1 cellular context compared by ENCODE assay signal in genomic region chr17:43720311-43721060, GRCh38.
TF ChIP-seq lines count a peak whose summit lies in the region.

No MANE protein-coding gene starts in this region.

TF ChIP-seq in HepG2, 621 proteins besides CTCF, POLR2A, EP300 and RAD21 (continued from another document and continues in another):
- TF ChIP-seq NR0B2 (CRISPR knock-in tag; IDR thresholded peaks at IDR 0.05) (peak; percentile 66; the same call in 1 of the 2 replicates), ZMYM4 (CRISPR knock-in tag; IDR thresholded peaks at IDR 0.05) (peak; percentile 57; the same call in 1 of the 2 replicates), ADNP (CRISPR knock-in tag; IDR thresholded peaks at IDR 0.05) (no peak), ZNF83 (CRISPR knock-in tag; IDR thresholded peaks at IDR 0.05; ENCODE audit: borderline replicate concordance) (no peak), CENPX (CRISPR knock-in tag; IDR thresholded peaks at IDR 0.05) (no peak), AKNA (CRISPR knock-in tag; IDR thresholded peaks at IDR 0.05; ENCODE audit: borderline replicate concordance) (no peak), KIAA2018 (CRISPR knock-in tag; IDR thresholded peaks at IDR 0.05; ENCODE audit: borderline replicate concordance) (no peak), ZNF704 (CRISPR knock-in tag; IDR thresholded peaks at IDR 0.05; ENCODE audit: borderline replicate concordance) (no peak), MATR3 (CRISPR knock-in tag; IDR thresholded peaks at IDR 0.05) (no peak), MTF2 (CRISPR knock-in tag; IDR thresholded peaks at IDR 0.05; ENCODE audit: borderline replicate concordance) (peak; percentile 99; the same call in 1 of the 2 replicates), ZNF33B (CRISPR knock-in tag; IDR thresholded peaks at IDR 0.05) (peak; percentile 34; the same call in 1 of the 2 replicates), WIZ (CRISPR knock-in tag; IDR thresholded peaks at IDR 0.05) (no peak), ZNF746 (CRISPR knock-in tag; IDR thresholded peaks at IDR 0.05) (no peak), ZZZ3 (CRISPR knock-in tag; IDR thresholded peaks at IDR 0.05; ENCODE audit: borderline replicate concordance) (0 out of 2 replicates have a peak, but pooled peaks have one; percentile 71), ZNF607 (CRISPR knock-in tag; IDR thresholded peaks at IDR 0.05; ENCODE audit: borderline replicate concordance) (no peak), SALL2 (CRISPR knock-in tag; IDR thresholded peaks at IDR 0.05) (peak; percentile 78; the same call in 1 of the 2 replicates), ETS1 (CRISPR knock-in tag; IDR thresholded peaks at IDR 0.05) (no peak), PRDM10 (CRISPR knock-in tag; IDR thresholded peaks at IDR 0.05; ENCODE audit: low read depth) (no peak), MYPOP (CRISPR knock-in tag; IDR thresholded peaks at IDR 0.05) (peak; percentile 67), ZBTB4 (CRISPR knock-in tag; IDR thresholded peaks at IDR 0.05; ENCODE audit: borderline replicate concordance) (0 out of 2 replicates have a peak, but pooled peaks have one; percentile 59), ZFP82 (CRISPR knock-in tag; IDR thresholded peaks at IDR 0.05; ENCODE audit: borderline replicate concordance) (peak; percentile 74; the same call in 1 of the 2 replicates), ZNF33A (CRISPR knock-in tag; IDR thresholded peaks at IDR 0.05; ENCODE audit: borderline replicate concordance) (no peak), TOPORS (CRISPR knock-in tag; IDR thresholded peaks at IDR 0.05) (no peak), REL (CRISPR knock-in tag; conservative IDR thresholded peaks at IDR 0.05) (peak; percentile 56; the same call in 1 of the 2 replicates), ZNF570 (CRISPR knock-in tag; IDR thresholded peaks at IDR 0.05; ENCODE audit: borderline replicate concordance) (no peak), RFXAP (CRISPR knock-in tag; IDR thresholded peaks at IDR 0.05; ENCODE audit: borderline replicate concordance) (0 out of 2 replicates have a peak, but pooled peaks have one; percentile 21), BATF2 (CRISPR knock-in tag; IDR thresholded peaks at IDR 0.05) (peak; percentile 28; the same call in 1 of the 2 replicates), HHEX (CRISPR knock-in tag; IDR thresholded peaks at IDR 0.05) (no peak)
